ENCODE assay signal across 1 cellular context in genomic region chr12:6070472-6071257, GRCh38.
TF ChIP-seq lines count a peak whose summit lies in the region.

No MANE protein-coding gene starts in this region.

TF ChIP-seq in HepG2, 621 proteins besides CTCF, POLR2A, EP300 and RAD21 (continued from another document and continues in another):
- TF ChIP-seq USF2 (IDR thresholded peaks at IDR 0.05; ENCODE audit: low read depth, low read length), result peak; percentile 29; the same call in 1 of the 2 replicates
- TF ChIP-seq USF2 (CRISPR knock-in tag; IDR thresholded peaks at IDR 0.05; ENCODE audit: borderline replicate concordance), result peak; percentile 65; the same call in 1 of the 2 replicates
- no peak for TF ChIP-seq REL (CRISPR knock-in tag; conservative IDR thresholded peaks at IDR 0.05)
- TF ChIP-seq ARID5B (CRISPR knock-in tag; IDR thresholded peaks at IDR 0.05), result peak; percentile 76
- TF ChIP-seq HOMEZ (CRISPR knock-in tag; IDR thresholded peaks at IDR 0.05; ENCODE audit: low read depth), result 0 out of 2 replicates have a peak, but pooled peaks have one; percentile 26
- TF ChIP-seq SOX5 (CRISPR knock-in tag; IDR thresholded peaks at IDR 0.05; ENCODE audit: borderline replicate concordance), result peak; percentile 89
- TF ChIP-seq CENPBD1 (CRISPR knock-in tag; IDR thresholded peaks at IDR 0.05; ENCODE audit: borderline replicate concordance, low read depth), result no peak
- 0 out of 2 replicates have a peak, but pooled peaks have one; percentile 23 for TF ChIP-seq ZGPAT (CRISPR knock-in tag; IDR thresholded peaks at IDR 0.05)
- TF ChIP-seq ZNF496 (CRISPR knock-in tag; IDR thresholded peaks at IDR 0.05; ENCODE audit: insufficient replicate concordance), result no peak
- TF ChIP-seq RAD51 (IDR thresholded peaks at IDR 0.05; ENCODE audit: borderline replicate concordance), result peak; percentile 45; the same call in 1 of the 2 replicates
- TF ChIP-seq HNRNPK (IDR thresholded peaks at IDR 0.05; ENCODE audit: low read depth, low read length, poor library complexity, severe bottlenecking), result no peak
- peak; percentile 41; the same call in 1 of the 2 replicates for TF ChIP-seq PITX1 (CRISPR knock-in tag; IDR thresholded peaks at IDR 0.05)
- TF ChIP-seq BHLHE40 (IDR thresholded peaks at IDR 0.05; ENCODE audit: low read length), result peak; percentile 71
- TF ChIP-seq PAXIP1 (CRISPR knock-in tag; conservative IDR thresholded peaks at IDR 0.05), result peak; percentile 81
- peak; percentile 50; the same call in 1 of the 2 replicates for TF ChIP-seq GFI1 (CRISPR knock-in tag; IDR thresholded peaks at IDR 0.05; ENCODE audit: borderline replicate concordance)
- peak; percentile 40; the same call in 1 of the 2 replicates for TF ChIP-seq HDAC2 (CRISPR knock-in tag; IDR thresholded peaks at IDR 0.05)
- TF ChIP-seq TARDBP (CRISPR knock-in tag; IDR thresholded peaks at IDR 0.05), result peak; percentile 34; the same call in 1 of the 2 replicates
- TF ChIP-seq PRPF4 (IDR thresholded peaks at IDR 0.05; ENCODE audit: low read depth, low read length, poor library complexity, severe bottlenecking), result no peak
- TF ChIP-seq ETV5 (CRISPR knock-in tag; IDR thresholded peaks at IDR 0.05; ENCODE audit: borderline replicate concordance), result peak; percentile 34; the same call in 1 of the 2 replicates
- TF ChIP-seq PHF21A (CRISPR knock-in tag; IDR thresholded peaks at IDR 0.05), result peak; percentile 71
- TF ChIP-seq SALL1 (CRISPR knock-in tag; IDR thresholded peaks at IDR 0.05), result peak; percentile 74
- TF ChIP-seq SETDB1 (CRISPR knock-in tag; IDR thresholded peaks at IDR 0.05; ENCODE audit: borderline replicate concordance), result 0 out of 2 replicates have a peak, but pooled peaks have one; percentile 15
- peak; percentile 73; the same call in 1 of the 2 replicates for TF ChIP-seq NCOR1 (IDR thresholded peaks at IDR 0.05; ENCODE audit: borderline replicate concordance, low read length)
- no peak for TF ChIP-seq ZNF382 (CRISPR knock-in tag; IDR thresholded peaks at IDR 0.05; ENCODE audit: borderline replicate concordance)
- TF ChIP-seq ZNF317 (CRISPR knock-in tag; IDR thresholded peaks at IDR 0.05), result 0 out of 2 replicates have a peak, but pooled peaks have one; percentile 27
- TF ChIP-seq GATAD2A (CRISPR knock-in tag; IDR thresholded peaks at IDR 0.05), result peak; percentile 66
- TF ChIP-seq ZBTB7B (CRISPR knock-in tag; IDR thresholded peaks at IDR 0.05), result 0 out of 2 replicates have a peak, but pooled peaks have one; percentile 14
- no peak for TF ChIP-seq GRHL1 (CRISPR knock-in tag; conservative IDR thresholded peaks at IDR 0.05)
- no peak for TF ChIP-seq MYNN (CRISPR knock-in tag; IDR thresholded peaks at IDR 0.05; ENCODE audit: low read depth)
- no peak for TF ChIP-seq HNF1A (IDR thresholded peaks at IDR 0.05; ENCODE audit: low read depth)
- TF ChIP-seq HNF1A (CRISPR knock-in tag; IDR thresholded peaks at IDR 0.05; ENCODE audit: borderline replicate concordance), result no peak
- no peak for TF ChIP-seq ZNF776 (CRISPR knock-in tag; IDR thresholded peaks at IDR 0.05)
- peak; percentile 60; the same call in 1 of the 2 replicates for TF ChIP-seq ZNF501 (CRISPR knock-in tag; IDR thresholded peaks at IDR 0.05)
- TF ChIP-seq ZNF432 (CRISPR knock-in tag; IDR thresholded peaks at IDR 0.05; ENCODE audit: borderline replicate concordance), result no peak
- 0 out of 2 replicates have a peak, but pooled peaks have one; percentile 18 for TF ChIP-seq PATZ1 (CRISPR knock-in tag; IDR thresholded peaks at IDR 0.05)
- peak; percentile 48 for TF ChIP-seq ZNF121 (CRISPR knock-in tag; IDR thresholded peaks at IDR 0.05)
- no peak for TF ChIP-seq ZNF546 (CRISPR knock-in tag; conservative IDR thresholded peaks at IDR 0.05)
